Comparison of ENCODE assay signal across 7 cellular contexts in the genomic region with DNA sequence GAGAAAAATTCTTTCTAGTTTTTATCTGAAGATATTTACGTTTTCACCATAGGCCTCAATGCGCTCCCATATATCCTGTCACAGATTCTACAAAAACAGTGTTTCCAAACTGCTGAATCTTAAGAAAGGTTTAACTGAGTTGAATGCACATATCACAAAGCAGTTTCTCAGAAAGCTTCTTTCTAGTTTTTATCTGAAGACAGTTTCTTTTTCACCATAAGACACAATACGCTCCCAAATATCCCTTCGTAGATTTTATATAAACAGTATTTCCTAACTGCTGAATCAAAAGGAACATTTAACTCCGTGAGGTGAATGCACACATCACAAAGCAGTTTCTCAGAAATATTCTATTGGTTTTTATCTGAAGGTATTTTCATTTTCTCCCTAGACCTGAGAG.
"Had no signal": no experiment of that assay in that cellular context is flagged by ENCODE, and none has a peak within 500 bp of the region (broad histone marks: within the 10 kb centered on the region; RNA-seq: fewer than 3 reads in every experiment).

No MANE protein-coding gene starts in this region.

- H3K4me1 Mint-ChIP-seq: IgD-negative memory B cell had no signal

- H3K4me3 ChIP-seq: K562 had no signal

- H3K27ac Mint-ChIP-seq: IgD-negative memory B cell had no signal

- H3K9ac ChIP-seq: KMS-11 had no signal

- H3K4me3 Mint-ChIP-seq: IgD-negative memory B cell had no signal

- H3K36me3 Mint-ChIP-seq: IgD-negative memory B cell had no signal

- DNase-seq: IMR-90, KBM-7, KG1 had no signal

- H3K27ac ChIP-seq: HL-60, KMS-11 had no signal

- H3K27me3 Mint-ChIP-seq: IgD-negative memory B cell had no signal
